32 cellular contexts compared by ENCODE assay signal in genomic region chr1:202630541-202630940, GRCh38.
"Had no signal": no experiment of that assay in that cellular context is flagged by ENCODE, and none has a peak within 500 bp of the region (broad histone marks: within the 10 kb centered on the region; RNA-seq: fewer than 3 reads in every experiment).

No MANE protein-coding gene starts in this region.

- H3K4me3 Mint-ChIP-seq: activated CD4-positive, alpha-beta memory T cell treated with anti-CD3 and anti-CD28 coated beads for 36 hours; activated CD4-positive, alpha-beta T cell treated with anti-CD3 and anti-CD28 coated beads for 36 hours; activated CD4-positive, alpha-beta T cell treated with anti-CD3 and anti-CD28 coated beads, Interleukin-2, amount 10 ng/mL, durations not matched to agents 24 days and 14 days; activated CD8-positive, alpha-beta memory T cell treated with anti-CD3 and anti-CD28 coated beads, Interleukin-2, amount 10 ng/mL, durations not matched to agents 7 days and 5 days; activated CD8-positive, alpha-beta T cell treated with anti-CD3 and anti-CD28 coated beads, Interleukin-2, amount 10 ng/mL, durations not matched to agents 7 days and 5 days; activated naive CD4-positive, alpha-beta T cell treated with anti-CD3 and anti-CD28 coated beads for 36 hours; activated naive CD8-positive, alpha-beta T cell treated with anti-CD3 and anti-CD28 coated beads, Interleukin-2, amount 10 ng/mL, durations not matched to agents 7 days and 5 days; activated T-helper 1 cell treated with anti-CD3 and anti-CD28 coated beads, Interleukin-12 subunit alpha, Interleukin-12 subunit beta, Interleukin-2, Interleukin-4 antibody, amounts not matched to agents 30 ng/mL and 10 ng/mL and 1 ng/mL, durations not matched to agents 14 hours and 24 hours and 36 hours; brain; central memory CD8-positive, alpha-beta T cell; T-helper 2 cell treated with Interferon-gamma antibody and Interleukin-4, amounts not matched to agents 5 μg/mL and 100 μg/mL, for 36 hours had no signal

- H3K27me3 ChIP-seq: ascending aorta, cardiac muscle cell had no signal

- ATAC-seq: activated CD4-positive, alpha-beta T cell treated with anti-CD3 and anti-CD28 coated beads for 36 hours; activated CD8-positive, alpha-beta memory T cell treated with anti-CD3 and anti-CD28 coated beads, Interleukin-2, amount 10 ng/mL, durations not matched to agents 7 days and 5 days; activated CD8-positive, alpha-beta T cell treated with anti-CD3 and anti-CD28 coated beads, Interleukin-2, amount 10 ng/mL, durations not matched to agents 7 days and 5 days; activated naive CD4-positive, alpha-beta T cell treated with anti-CD3 and anti-CD28 coated beads, Interleukin-2, amount 50 U/mL, for 72 hours; gastroesophageal sphincter; T-helper 17 cell had no signal

- H3K27ac Mint-ChIP-seq: activated CD4-positive, alpha-beta memory T cell treated with anti-CD3 and anti-CD28 coated beads for 36 hours; activated CD4-positive, alpha-beta T cell treated with anti-CD3 and anti-CD28 coated beads for 36 hours; activated CD4-positive, alpha-beta T cell treated with anti-CD3 and anti-CD28 coated beads, Interleukin-2, amount 10 ng/mL, durations not matched to agents 24 days and 14 days; activated CD8-positive, alpha-beta T cell treated with anti-CD3 and anti-CD28 coated beads, Interleukin-2, amount 10 ng/mL, durations not matched to agents 7 days and 5 days; activated naive CD4-positive, alpha-beta T cell treated with anti-CD3 and anti-CD28 coated beads for 36 hours; activated naive CD4-positive, alpha-beta T cell treated with anti-CD3 and anti-CD28 coated beads, Interleukin-2, amount 50 U/mL, for 72 hours; activated T-helper 1 cell treated with anti-CD3 and anti-CD28 coated beads, Interleukin-12 subunit alpha, Interleukin-12 subunit beta, Interleukin-2, Interleukin-4 antibody, amounts not matched to agents 30 ng/mL and 10 ng/mL and 1 ng/mL, durations not matched to agents 14 hours and 24 hours and 36 hours; activated T-helper 2 cell treated with anti-CD3 and anti-CD28 coated beads, Interferon-gamma antibody, Interleukin-2, Interleukin-4, amounts not matched to agents 10 μg/mL and 5 μg/mL and 100 μg/mL, durations not matched to agents 14 hours and 24 hours and 36 hours; T-helper 17 cell; T-helper 2 cell treated with Interferon-gamma antibody and Interleukin-4, amounts not matched to agents 5 μg/mL and 100 μg/mL, for 36 hours had no signal

- H3K27ac ChIP-seq: ascending aorta, breast epithelium, cardiac muscle cell, epithelial cell of prostate, esophagus squamous epithelium, gastroesophageal sphincter had no signal

- H3K4me3 ChIP-seq: ascending aorta, breast epithelium, cardiac muscle cell, esophagus squamous epithelium, gastroesophageal sphincter had no signal

- H3K36me3 Mint-ChIP-seq: activated CD4-positive, alpha-beta memory T cell treated with anti-CD3 and anti-CD28 coated beads for 36 hours; activated CD8-positive, alpha-beta memory T cell treated with anti-CD3 and anti-CD28 coated beads, Interleukin-2, amount 10 ng/mL, durations not matched to agents 7 days and 5 days; activated naive CD4-positive, alpha-beta T cell treated with anti-CD3 and anti-CD28 coated beads, Interleukin-2, amount 50 U/mL, for 72 hours; activated naive CD8-positive, alpha-beta T cell treated with anti-CD3 and anti-CD28 coated beads, Interleukin-2, amount 10 ng/mL, durations not matched to agents 7 days and 5 days; brain had no signal

- H3K36me3 ChIP-seq: ascending aorta, breast epithelium, cardiac muscle cell, esophagus squamous epithelium, gastroesophageal sphincter had no signal

- H3K4me1 ChIP-seq: breast epithelium had no signal

- H3K9me3 Mint-ChIP-seq: activated CD4-positive, alpha-beta memory T cell treated with anti-CD3 and anti-CD28 coated beads for 36 hours; activated CD4-positive, alpha-beta T cell treated with anti-CD3 and anti-CD28 coated beads, Interleukin-2, amount 10 ng/mL, durations not matched to agents 24 days and 14 days; activated naive CD4-positive, alpha-beta T cell treated with anti-CD3 and anti-CD28 coated beads for 36 hours; activated naive CD4-positive, alpha-beta T cell treated with anti-CD3 and anti-CD28 coated beads, Interleukin-2, amount 50 U/mL, for 72 hours; activated naive CD8-positive, alpha-beta T cell treated with anti-CD3 and anti-CD28 coated beads, Interleukin-2, amount 10 ng/mL, durations not matched to agents 7 days and 5 days; activated T-helper 1 cell treated with anti-CD3 and anti-CD28 coated beads, Interleukin-12 subunit alpha, Interleukin-12 subunit beta, Interleukin-2, Interleukin-4 antibody, amounts not matched to agents 30 ng/mL and 10 ng/mL and 1 ng/mL, durations not matched to agents 14 hours and 24 hours and 36 hours; activated T-helper 2 cell treated with anti-CD3 and anti-CD28 coated beads, Interferon-gamma antibody, Interleukin-2, Interleukin-4, amounts not matched to agents 10 μg/mL and 5 μg/mL and 100 μg/mL, durations not matched to agents 14 hours and 24 hours and 36 hours; brain; central memory CD8-positive, alpha-beta T cell; T-helper 2 cell treated with Interferon-gamma antibody and Interleukin-4, amounts not matched to agents 5 μg/mL and 100 μg/mL, for 36 hours had no signal

- H3K9me3 ChIP-seq: ascending aorta, breast epithelium, esophagus squamous epithelium, gastroesophageal sphincter had no signal

- DNase-seq: activated CD4-positive, alpha-beta memory T cell treated with anti-CD3 and anti-CD28 coated beads for 36 hours; activated CD4-positive, alpha-beta T cell treated with anti-CD3 and anti-CD28 coated beads for 36 hours; activated CD4-positive, alpha-beta T cell treated with anti-CD3 and anti-CD28 coated beads, Interleukin-2, amount 10 ng/mL, durations not matched to agents 24 days and 14 days; activated CD4-positive, CD25-positive, alpha-beta regulatory T cell; activated CD4-positive, CD25-positive, alpha-beta regulatory T cell treated with anti-CD3 and anti-CD28 coated beads, Interleukin-2, amount 50 U/mL, for 72 hours; activated CD8-positive, alpha-beta memory T cell treated with anti-CD3 and anti-CD28 coated beads, Interleukin-2, amount 10 ng/mL, durations not matched to agents 7 days and 5 days; activated CD8-positive, alpha-beta memory T cell treated with anti-CD3 and anti-CD28 coated beads, Interleukin-2, amount 50 U/mL, for 4 hours; activated CD8-positive, alpha-beta T cell treated with anti-CD3 and anti-CD28 coated beads, Interleukin-2, amount 10 ng/mL, durations not matched to agents 7 days and 5 days; activated effector memory CD4-positive, alpha-beta T cell treated with anti-CD3 and anti-CD28 coated beads, Interleukin-2, amount 50 U/mL, for 16 hours; activated naive CD4-positive, alpha-beta T cell treated with anti-CD3 and anti-CD28 coated beads for 36 hours; activated naive CD8-positive, alpha-beta T cell treated with anti-CD3 and anti-CD28 coated beads, Interleukin-2, amount 10 ng/mL, durations not matched to agents 7 days and 5 days; activated T-cell treated with anti-CD3 and anti-CD28 coated beads, Interleukin-2, amount 50 U/mL, for 1 hour; activated T-cell treated with anti-CD3 and anti-CD28 coated beads, Interleukin-2, amount 50 U/mL, for 48 hours; cortex of kidney; dermis blood vessel endothelial cell; effector CD8-positive, alpha-beta T cell; esophagus squamous epithelium; foreskin melanocyte; T-helper 1 cell; T-helper 17 cell; T1000 had no signal
